ENCODE assay signal across 24 cellular contexts in the genomic region with DNA sequence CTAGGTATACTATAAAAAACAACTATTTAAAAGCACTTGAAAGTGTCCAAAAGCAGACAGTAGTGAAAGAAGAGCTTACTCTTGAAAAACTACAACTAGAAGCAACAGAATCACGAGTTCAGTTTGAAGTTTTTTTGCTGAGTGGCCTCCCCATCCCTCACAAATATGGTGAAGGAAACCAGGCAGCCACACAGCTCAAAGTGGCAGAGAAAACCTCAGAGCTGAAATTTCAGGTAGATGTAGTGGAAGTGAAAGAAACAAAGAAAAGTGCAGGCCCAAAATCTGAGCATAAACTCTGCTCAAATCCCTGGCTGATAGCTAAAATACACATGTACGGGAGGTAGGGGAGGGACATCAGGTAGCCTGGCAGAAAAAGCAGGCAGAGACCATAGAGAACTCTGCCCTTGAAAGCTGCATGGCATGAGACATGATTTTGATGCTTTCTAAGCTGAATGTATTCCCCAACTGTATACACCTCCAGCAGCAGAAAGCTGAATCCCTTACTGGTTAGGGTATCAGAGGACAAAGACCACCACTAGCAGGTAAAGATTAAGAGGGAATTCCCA. TPM values are rescaled to one million over a fixed set of nuclear protein-coding genes. Genes with fewer than 3 reads are reported as not detected.
DNase-seq lines count a peak whose midpoint lies in the region; ATAC-seq and TF ChIP-seq lines count a peak whose summit lies in the region.
"Had no signal": no experiment of that assay in that cellular context is flagged by ENCODE, and none has a peak within 500 bp of the region (broad histone marks: within the 10 kb centered on the region; RNA-seq: fewer than 3 reads in every experiment).

No MANE protein-coding gene starts in this region.

- H3K4me1 Mint-ChIP-seq in activated naive CD4-positive, alpha-beta T cell treated with anti-CD3 and anti-CD28 coated beads, Interleukin-2, amount 10 ng/mL, durations not matched to agents 7 days and 5 days, result peaks cover 22% of the 10 kb centered on the region
- H3K4me1 Mint-ChIP-seq in H9 (peaks cover 13 to 14% of the 10 kb centered on the region in 2 experiments), neural progenitor cell (peaks cover 4% of the 10 kb centered on the region)
- H3K4me1 Mint-ChIP-seq in activated CD8-positive, alpha-beta T cell treated with anti-CD3 and anti-CD28 coated beads, Interleukin-2, amount 10 ng/mL, durations not matched to agents 7 days and 5 days (ENCODE audit: low read depth), result peaks cover 34% of the 10 kb centered on the region

- no peak overlapping the region for H2BK15ac ChIP-seq in H9 (ENCODE audit: low read depth, low read length)

- H3K27me3 Mint-ChIP-seq in activated naive CD4-positive, alpha-beta T cell treated with anti-CD3 and anti-CD28 coated beads, Interleukin-2, amount 10 ng/mL, durations not matched to agents 7 days and 5 days, result no peaks in the 10 kb centered on the region
- H3K27me3 Mint-ChIP-seq in H9 (ENCODE audit: low read depth) (no peaks in the 10 kb centered on the region), neural progenitor cell (ENCODE audit: insufficient read depth, low read depth) (peaks cover 2% of the 10 kb centered on the region)
- H3K27me3 Mint-ChIP-seq in activated CD8-positive, alpha-beta T cell treated with anti-CD3 and anti-CD28 coated beads, Interleukin-2, amount 10 ng/mL, durations not matched to agents 7 days and 5 days (ENCODE audit: low read depth), result no peaks in the 10 kb centered on the region
- H3K27me3 Mint-ChIP-seq: activated CD4-positive, alpha-beta T cell treated with anti-CD3 and anti-CD28 coated beads for 36 hours; central memory CD8-positive, alpha-beta T cell had no signal

- ATAC-seq in activated CD8-positive, alpha-beta T cell treated with anti-CD3 and anti-CD28 coated beads, Interleukin-2, amount 10 ng/mL, durations not matched to agents 7 days and 5 days, result no peak
- ATAC-seq in GM19328 (IDR thresholded peaks at IDR 0.05; ENCODE audit: unreplicated experiment), result no peak
- ATAC-seq: activated CD4-positive, alpha-beta T cell treated with anti-CD3 and anti-CD28 coated beads for 36 hours; lower lobe of right lung; Right ventricle myocardium inferior had no signal

- H3K4me1 ChIP-seq in H9 (ENCODE audit: insufficient read depth, low read length) (no peaks in the 10 kb centered on the region), neural progenitor cell (peaks cover 14% of the 10 kb centered on the region)

- no peak for TF ChIP-seq CTCF in H9 (conservative IDR thresholded peaks at IDR 0.05)
- TF ChIP-seq CTCF in neural progenitor cell (IDR thresholded peaks at IDR 0.05), result no peak

- no peak overlapping the region for H2BK5ac ChIP-seq in H9 (ENCODE audit: insufficient read length, low read length)

- H3K23ac ChIP-seq in H9 (ENCODE audit: insufficient read length, low read depth, low read length), result no peak overlapping the region

- H3F3A ChIP-seq in neural progenitor cell (ENCODE audit: low read depth), result peaks cover 8% of the 10 kb centered on the region

- H3K4me2 ChIP-seq in H9 (ENCODE audit: insufficient read depth, insufficient read length, low read length), result no peak overlapping the region
- H3K4me2 ChIP-seq in neural progenitor cell, result peak overlapping the region; percentile 26
- H3K4me2 ChIP-seq: hepatocyte had no signal

- H3K27ac Mint-ChIP-seq in activated naive CD4-positive, alpha-beta T cell treated with anti-CD3 and anti-CD28 coated beads, Interleukin-2, amount 10 ng/mL, durations not matched to agents 7 days and 5 days, result peak overlapping the region; percentile 46
- peak overlapping the region in 2 of 3 experiments; percentile 6 to 78; a peak in 2 of 7 replicates for H3K27ac Mint-ChIP-seq in H9
- H3K27ac Mint-ChIP-seq in activated CD8-positive, alpha-beta T cell treated with anti-CD3 and anti-CD28 coated beads, Interleukin-2, amount 10 ng/mL, durations not matched to agents 7 days and 5 days, result peak overlapping the region; percentile 74
- peak overlapping the region; percentile 62 for H3K27ac Mint-ChIP-seq in neural progenitor cell

- H3K36me3 ChIP-seq in neural progenitor cell, result no peaks in the 10 kb centered on the region
- H3K36me3 ChIP-seq: lower lobe of right lung, right atrium auricular region had no signal

- WGBS in H9 (ENCODE audit: extremely low coverage, insufficient read length, low lambda C conversion rate), result no CpG with 5 or more reads among the region's 2 CpGs

- H3T11ph ChIP-seq in H9 (ENCODE audit: low read length), result no peak overlapping the region

- H3K4me3 ChIP-seq in neural progenitor cell, result no peak overlapping the region
- H3K4me3 ChIP-seq: hepatocyte, lower lobe of right lung, right atrium auricular region had no signal

- POLR2A ChIA-PET in activated CD8-positive, alpha-beta T cell treated with anti-CD3 and anti-CD28 coated beads, Interleukin-2, amount 10 ng/mL, durations not matched to agents 7 days and 5 days (lab: Charles Lee), result interaction anchor here (3.1 kb wide), 1 partner anchor 12 kb away, joined by 19 read pairs; a partner anchor contains a TSS

- peak; percentile 31 for DNase-seq in activated naive CD4-positive, alpha-beta T cell treated with anti-CD3 and anti-CD28 coated beads, Interleukin-2, amount 10 ng/mL, durations not matched to agents 7 days and 5 days
- DNase-seq in activated naive CD4-positive, alpha-beta T cell treated with anti-CD3 and anti-CD28 coated beads, Interleukin-2, amount 50 U/mL, for 16 hours, result no peak
- no peak for DNase-seq in H9
- DNase-seq in activated CD8-positive, alpha-beta T cell treated with anti-CD3 and anti-CD28 coated beads, Interleukin-2, amount 10 ng/mL, durations not matched to agents 7 days and 5 days, result peak; percentile 30
- no peak for DNase-seq in neural progenitor cell (ENCODE audit: low spot score)
- no peak for DNase-seq in GM03348 (ENCODE audit: low spot score)
- no peak for DNase-seq in HuH-7 (ENCODE audit: low spot score)
- DNase-seq: activated CD4-positive, alpha-beta T cell treated with anti-CD3 and anti-CD28 coated beads for 36 hours; activated naive CD4-positive, alpha-beta T cell treated with Interleukin-2 at 50 U/mL for 16 hours; DMS53; foreskin melanocyte; lower lobe of right lung; NCI-H2171 treated with DMSO at 0.1 percent for 48 hours; stimulated activated CD4-positive, alpha-beta T cell treated with anti-CD3 and anti-CD28 coated beads, Interleukin-12 subunit alpha, Interleukin-12 subunit beta, amount 100 ng/mL, for 4 hours; stimulated activated CD8-positive, alpha-beta memory T cell treated with anti-CD3 and anti-CD28 coated beads, Interleukin-4, amount 100 ng/mL, for 48 hours had no signal

- no peak overlapping the region for H3K9ac ChIP-seq in H9 (ENCODE audit: extremely low read depth, insufficient read length, low read length)
- H3K9ac ChIP-seq in neural progenitor cell, result no peak overlapping the region

- H4K5ac ChIP-seq in H9 (ENCODE audit: insufficient read length, low read depth, low read length), result no peak overlapping the region

- no peak overlapping the region for H3K27ac ChIP-seq in H9 (ENCODE audit: insufficient read length, low read depth, low read length)
- peak overlapping the region; percentile 27 for H3K27ac ChIP-seq in neural progenitor cell
- H3K27ac ChIP-seq: hepatocyte, lower lobe of right lung, right atrium auricular region had no signal

- no peak overlapping the region for H3K14ac ChIP-seq in H9 (ENCODE audit: insufficient read depth, low read length)

- H3K23me2 ChIP-seq in H9 (ENCODE audit: insufficient read length, low read depth, low read length, poor library complexity, severe bottlenecking), result no peaks in the 10 kb centered on the region

- peaks cover 23% of the 10 kb centered on the region for H3K36me3 Mint-ChIP-seq in activated naive CD4-positive, alpha-beta T cell treated with anti-CD3 and anti-CD28 coated beads, Interleukin-2, amount 10 ng/mL, durations not matched to agents 7 days and 5 days
- H3K36me3 Mint-ChIP-seq in H9 (ENCODE audit: insufficient read depth in 1 of 3, low read depth in 3 of 3) (peaks cover 0 to 2% (median 0%) of the 10 kb centered on the region in 3 experiments; a peak in 1 of 7 replicates), neural progenitor cell (peaks cover 9% of the 10 kb centered on the region)
- peaks cover 15% of the 10 kb centered on the region for H3K36me3 Mint-ChIP-seq in activated CD8-positive, alpha-beta T cell treated with anti-CD3 and anti-CD28 coated beads, Interleukin-2, amount 10 ng/mL, durations not matched to agents 7 days and 5 days (ENCODE audit: low read depth)

- H2BK20ac ChIP-seq in H9 (ENCODE audit: low read depth, low read length, poor library complexity, severe bottlenecking), result no peak overlapping the region

- no peaks in the 10 kb centered on the region for H3K9me3 ChIP-seq in H9 (ENCODE audit: control insufficient read depth, low read depth, low read length)
- H3K9me3 ChIP-seq in neural progenitor cell (ENCODE audit: low read depth), result no peaks in the 10 kb centered on the region
- H3K9me3 ChIP-seq: lower lobe of right lung had no signal

- no peak overlapping the region for H3K18ac ChIP-seq in H9 (ENCODE audit: insufficient read length, low read depth, low read length)

- no peak overlapping the region for H3K4me3 Mint-ChIP-seq in activated naive CD4-positive, alpha-beta T cell treated with anti-CD3 and anti-CD28 coated beads, Interleukin-2, amount 10 ng/mL, durations not matched to agents 7 days and 5 days
- H3K4me3 Mint-ChIP-seq in H9, result no peak overlapping the region
- H3K4me3 Mint-ChIP-seq in activated CD8-positive, alpha-beta T cell treated with anti-CD3 and anti-CD28 coated beads, Interleukin-2, amount 10 ng/mL, durations not matched to agents 7 days and 5 days, result no peak overlapping the region
- H3K4me3 Mint-ChIP-seq in neural progenitor cell, result no peak overlapping the region
- H3K4me3 Mint-ChIP-seq: activated CD4-positive, alpha-beta T cell treated with anti-CD3 and anti-CD28 coated beads for 36 hours; central memory CD8-positive, alpha-beta T cell had no signal

- H4K20me1 ChIP-seq in H9 (ENCODE audit: control insufficient read depth, insufficient read depth, insufficient read length) (no peaks in the 10 kb centered on the region), neural progenitor cell (ENCODE audit: low read depth) (no peaks in the 10 kb centered on the region)

- H4K8ac ChIP-seq in H9 (replicated peaks; ENCODE audit: insufficient read length, low read depth, low read length), result no peak overlapping the region

- H3K56ac ChIP-seq in H9 (ENCODE audit: insufficient read length, low read depth, low read length), result no peak overlapping the region

- no peak overlapping the region for H3K4ac ChIP-seq in H9 (ENCODE audit: low read depth, low read length)

- no peak overlapping the region for H2BK12ac ChIP-seq in H9 (ENCODE audit: insufficient read length, low read depth, low read length)

- peaks cover 8% of the 10 kb centered on the region for H3K9me3 Mint-ChIP-seq in activated naive CD4-positive, alpha-beta T cell treated with anti-CD3 and anti-CD28 coated beads, Interleukin-2, amount 10 ng/mL, durations not matched to agents 7 days and 5 days
- no peaks in the 10 kb centered on the region for H3K9me3 Mint-ChIP-seq in H9
- peaks cover 8% of the 10 kb centered on the region for H3K9me3 Mint-ChIP-seq in activated CD8-positive, alpha-beta T cell treated with anti-CD3 and anti-CD28 coated beads, Interleukin-2, amount 10 ng/mL, durations not matched to agents 7 days and 5 days (ENCODE audit: insufficient read depth)
- peaks cover 13% of the 10 kb centered on the region for H3K9me3 Mint-ChIP-seq in neural progenitor cell
- H3K9me3 Mint-ChIP-seq: central memory CD8-positive, alpha-beta T cell had no signal

- H4K91ac ChIP-seq in H9 (ENCODE audit: insufficient read length, low read depth, low read length), result no peak overlapping the region

- H2AFZ ChIP-seq in H9 (ENCODE audit: low read length), result no peak overlapping the region
- H2AFZ ChIP-seq in neural progenitor cell (replicated peaks), result no peak overlapping the region
- H2AFZ ChIP-seq: hepatocyte had no signal

- H3K27me3 ChIP-seq in H9 (ENCODE audit: insufficient read depth, low read length) (no peaks in the 10 kb centered on the region), neural progenitor cell (no peaks in the 10 kb centered on the region)
- H3K27me3 ChIP-seq: hepatocyte, right atrium auricular region had no signal

- no peak overlapping the region for H2AK5ac ChIP-seq in H9 (ENCODE audit: insufficient read length, low read length)

- H3K79me2 ChIP-seq in H9 (ENCODE audit: insufficient read depth, low read length), result peaks cover 2% of the 10 kb centered on the region; the same call in 1 of the 2 replicates
- peaks cover 86% of the 10 kb centered on the region for H3K79me2 ChIP-seq in neural progenitor cell (ENCODE audit: low read depth)

- CTCF ChIA-PET in activated naive CD4-positive, alpha-beta T cell treated with anti-CD3 and anti-CD28 coated beads, Interleukin-2, amount 10 ng/mL, durations not matched to agents 7 days and 5 days (lab: Charles Lee), result no interaction called here
- CTCF ChIA-PET in activated CD8-positive, alpha-beta T cell treated with anti-CD3 and anti-CD28 coated beads, Interleukin-2, amount 10 ng/mL, durations not matched to agents 7 days and 5 days (lab: Charles Lee), result interaction anchor here (0.8 to 2.5 kb wide), 6 partner anchors 10 to 217 kb away, joined by 3 to 10 read pairs (median 4); a partner anchor contains a TSS

- H3K79me1 ChIP-seq in H9 (ENCODE audit: insufficient read depth, low read depth, low read length, poor library complexity, severe bottlenecking), result no peaks in the 10 kb centered on the region

- no peak overlapping the region for H2BK120ac ChIP-seq in H9 (ENCODE audit: low read depth, low read length, poor library complexity, severe bottlenecking)

RNA-seq across cellular contexts. Expression of a gene that starts 12.1 kb away (rescaled TPM):
- 22.4 and 23.3 TPM in 2 replicates for total RNA-seq in H9 (2021)
- 10 to 100 TPM; 25.7 to 26.2 TPM for total RNA-seq in activated CD8-positive, alpha-beta T cell treated with anti-CD3 and anti-CD28 coated beads, Interleukin-2, amount 10 ng/mL, durations not matched to agents 7 days and 5 days
- total RNA-seq in neural progenitor cell (ENCODE audit: low replicate concordance), result 46.1 and 59.3 TPM in 2 replicates

RNA-seq across cellular contexts. Expression of a gene that starts 44.9 kb away (rescaled TPM):
- total RNA-seq in H9 (2021) (not detected in 2 replicates), neural progenitor cell (ENCODE audit: low replicate concordance) (not detected in 2 replicates)
- total RNA-seq in activated CD8-positive, alpha-beta T cell treated with anti-CD3 and anti-CD28 coated beads, Interleukin-2, amount 10 ng/mL, durations not matched to agents 7 days and 5 days, result not detected
- total RNA-seq: activated CD4-positive, alpha-beta T cell treated with anti-CD3 and anti-CD28 coated beads for 36 hours; astrocyte; lower lobe of right lung; OCI-LY7; osteocyte; right atrium auricular region; Right ventricle myocardium inferior; subcutaneous adipose tissue had no signal

Comparison
In these comparisons a context has a peak if more than half of its experiments do, and no peak if none do; other contexts are left out.
1. DNase-seq: peak in activated naive CD4-positive, alpha-beta T cell treated with anti-CD3 and anti-CD28 coated beads, Interleukin-2, amount 10 ng/mL, durations not matched to agents 7 days and 5 days (single experiment) and activated CD8-positive, alpha-beta T cell treated with anti-CD3 and anti-CD28 coated beads, Interleukin-2, amount 10 ng/mL, durations not matched to agents 7 days and 5 days (single experiment); none in activated naive CD4-positive, alpha-beta T cell treated with anti-CD3 and anti-CD28 coated beads, Interleukin-2, amount 50 U/mL, for 16 hours (single experiment), H9 (single experiment), neural progenitor cell (single experiment), GM03348 (single experiment) and HuH-7 (single experiment).
2. Peak in every context shown above with its lines, with median percentiles within 50 percentile points of each other: H3K27ac Mint-ChIP-seq.